Comparison of ENCODE assay signal across 11 cellular contexts in the genomic region with DNA sequence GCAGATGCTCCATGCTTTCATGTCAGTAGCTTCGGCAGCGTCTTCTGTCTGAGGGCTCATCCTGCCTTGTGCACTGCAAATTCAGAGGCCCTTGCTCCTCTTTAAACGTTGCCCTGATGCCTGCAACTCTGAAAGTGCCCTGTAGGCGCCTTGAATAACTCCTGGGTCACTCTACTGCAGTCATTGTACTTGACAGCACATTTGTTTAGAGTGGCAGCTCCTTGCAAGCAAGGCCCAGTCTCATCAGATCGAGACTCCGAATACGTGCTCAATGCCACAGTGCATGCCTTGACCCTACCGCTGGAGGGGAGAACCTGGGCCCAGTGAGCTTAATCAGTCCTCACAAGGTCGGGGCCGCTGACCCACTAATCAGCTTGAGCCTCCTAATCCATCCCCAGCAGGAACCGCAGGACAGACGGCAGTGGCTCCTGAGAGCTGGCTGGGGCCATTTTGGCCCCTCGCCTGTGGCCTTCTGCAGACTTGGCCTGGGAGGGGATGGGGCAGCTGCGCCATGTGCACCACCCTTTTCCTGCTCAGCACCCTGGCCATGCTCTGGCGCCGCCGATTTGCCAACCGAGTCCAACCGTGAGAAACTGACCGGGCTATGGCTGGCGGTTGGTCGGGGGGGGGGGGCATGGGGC. TPM values are rescaled to one million over a fixed set of nuclear protein-coding genes. Genes with fewer than 3 reads are reported as not detected.
A peak's percentile ranks its signal among the peaks of the same experiment; 100 is the strongest.
DNase-seq lines count a peak whose midpoint lies in the region; TF ChIP-seq lines count a peak whose summit lies in the region.
"Had no signal": no experiment of that assay in that cellular context is flagged by ENCODE, and none has a peak within 500 bp of the region (broad histone marks: within the 10 kb centered on the region; RNA-seq: fewer than 3 reads in every experiment).

A gene with protein sequence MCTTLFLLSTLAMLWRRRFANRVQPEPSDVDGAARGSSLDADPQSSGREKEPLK (plus strand): TSS at position 414 of the 641 bp plus-strand sequence. CDS start 98 bp downstream, at position 512.

- H2BK12ac ChIP-seq in mesenchymal stem cell (ENCODE audit: low read length in 2 of 2) = peak within 1 kb of the TSS; percentile 80 to 88

- peak within 1 kb of the TSS; percentile 73 for H2BK15ac ChIP-seq in mesenchymal stem cell (ENCODE audit: low read depth, poor library complexity, severe bottlenecking)

- H3K27me3 ChIP-seq in mesenchymal stem cell (ENCODE audit: control insufficient read depth in 1 of 2, insufficient read depth in 1 of 2, low read length in 2 of 2) = peaks cover 0 to 6% of the 10 kb centered on the region in 2 experiments
- H3K27me3 ChIP-seq: testis had no signal

- H3K4me2 ChIP-seq in mesenchymal stem cell (ENCODE audit: low read length, poor library complexity, severe bottlenecking) = peak within 1 kb of the TSS; percentile 80

- H2BK120ac ChIP-seq in mesenchymal stem cell (ENCODE audit: low read depth, low read length) = peak within 1 kb of the TSS; percentile 99

- H3K27me3 Mint-ChIP-seq in type B pancreatic cell = peaks cover 59% of the 10 kb centered on the region

- H3K27ac Mint-ChIP-seq in type B pancreatic cell = peak within 1 kb of the TSS; percentile 58

- peak within 1 kb of the TSS; percentile 95 to 97 for H3K4ac ChIP-seq in mesenchymal stem cell (ENCODE audit: low read depth in 1 of 2, low read length in 2 of 2)

- peaks cover 45% of the 10 kb centered on the region for H3K4me1 Mint-ChIP-seq in type B pancreatic cell (ENCODE audit: unreplicated experiment)

- H3K9me3 ChIP-seq in mesenchymal stem cell (ENCODE audit: control insufficient read depth, low read length) = no peaks in the 10 kb centered on the region
- H3K9me3 ChIP-seq: testis had no signal

- H3K9me3 Mint-ChIP-seq in type B pancreatic cell = no peaks in the 10 kb centered on the region

- peak within 1 kb of the TSS; percentile 65 for H3K27ac ChIP-seq in mesenchymal stem cell (ENCODE audit: low read length, poor library complexity, severe bottlenecking)
- H3K27ac ChIP-seq: 22Rv1 had no signal

- 91% methylated on average over 21 of the region's 22 CpGs for WGBS in mesenchymal stem cell

- H3K36me3 Mint-ChIP-seq in type B pancreatic cell = no peaks in the 10 kb centered on the region

- peak within 1 kb of the TSS in 1 of 2 experiments; percentile 92 for H3K14ac ChIP-seq in mesenchymal stem cell (ENCODE audit: low read length in 2 of 2)

- TF ChIP-seq CTCF in type B pancreatic cell (conservative IDR thresholded peaks at IDR 0.05) = peak; percentile 40

- H3K36me3 ChIP-seq in mesenchymal stem cell (ENCODE audit: control insufficient read depth in 1 of 2, insufficient read depth in 2 of 2, low read depth in 1 of 2, low read length in 2 of 2) = peaks cover 2 to 8% of the 10 kb centered on the region in 2 experiments

- H2BK5ac ChIP-seq in mesenchymal stem cell (ENCODE audit: low read depth, low read length, poor library complexity, severe bottlenecking) = no peak within 1 kb of the TSS

- peak within 1 kb of the TSS; percentile 28 for H2AK5ac ChIP-seq in mesenchymal stem cell (ENCODE audit: low read length, severe bottlenecking)

- peak within 1 kb of the TSS; percentile 97 for H4K91ac ChIP-seq in mesenchymal stem cell (ENCODE audit: low read length)

- peak within 1 kb of the TSS; percentile 77 for H3K9ac ChIP-seq in mesenchymal stem cell (ENCODE audit: low read length)

- peaks cover 44% of the 10 kb centered on the region for H3K4me1 ChIP-seq in mesenchymal stem cell (ENCODE audit: control insufficient read depth, insufficient read depth, low read depth, low read length)

- H3K23ac ChIP-seq in mesenchymal stem cell (ENCODE audit: low read length in 2 of 2) = peak within 1 kb of the TSS in 1 of 2 experiments; percentile 57

- H3K4me3 Mint-ChIP-seq in type B pancreatic cell = peak within 1 kb of the TSS; percentile 83

- no peak within 1 kb of the TSS for H2AFZ ChIP-seq in mesenchymal stem cell (ENCODE audit: low read depth, low read length)

- no peaks in the 10 kb centered on the region for H3K79me1 ChIP-seq in mesenchymal stem cell (replicated peaks; ENCODE audit: low read length, poor library complexity, severe bottlenecking)

- peak within 1 kb of the TSS; percentile 32 to 75 for H3K4me3 ChIP-seq in mesenchymal stem cell (ENCODE audit: insufficient read depth in 1 of 2, low read depth in 1 of 2, low read length in 2 of 2)

- DNase-seq in DMS 273 (lab: John Stamatoyannopoulos, UW; ENCODE audit: unreplicated experiment) = peak; percentile 48
- DNase-seq in DMS 273 treated with DMSO at 0.1 percent for 48 hours (lab: John Stamatoyannopoulos, UW) = no peak
- DNase-seq in cerebellar cortex (ENCODE audit: low spot score) = peak; percentile 44
- peak; percentile 34 for DNase-seq in mesenchymal stem cell
- DNase-seq in type B pancreatic cell (ENCODE audit: extremely low spot score, unreplicated experiment) = no peak
- DNase-seq in activated CD4-positive, CD25-positive, alpha-beta regulatory T cell (lab: John Stamatoyannopoulos, UW) = no peak
- no peak for DNase-seq in stimulated activated naive CD4-positive, alpha-beta T cell treated with Interleukin-2 at 50 U/mL for 16 hours (lab: John Stamatoyannopoulos, UW)
- DNase-seq in kidney glomerular epithelial cell (lab: John Stamatoyannopoulos, UW) = no peak
- DNase-seq: testis had no signal

- peak within 1 kb of the TSS; percentile 95 to 99 for H3K18ac ChIP-seq in mesenchymal stem cell (ENCODE audit: low read depth in 1 of 2, low read length in 2 of 2)

- H4K8ac ChIP-seq in mesenchymal stem cell (ENCODE audit: low read length) = peak within 1 kb of the TSS; percentile 49

RNA-seq across cellular contexts. Expression of the gene that starts here (rescaled TPM):
- 13.5 TPM for polyA plus RNA-seq in mesenchymal stem cell (2013, experiment 1 of 2)
- 14.0 TPM for polyA plus RNA-seq in mesenchymal stem cell (2013, experiment 2 of 2)
- total RNA-seq in type B pancreatic cell (ENCODE audit: low replicate concordance) = 0.33 and 3.3 TPM in 2 replicates
- total RNA-seq: T-helper 1 cell treated with Interleukin-12 subunit alpha and Interleukin-12 subunit beta and Interleukin-4 antibody, amounts not matched to agents 30 ng/mL and 1 ng/mL, for 36 hours had no signal

Comparison
In these comparisons a context has a peak if more than half of its experiments do, and no peak if none do; other contexts are left out.
1. DNase-seq: peak in DMS 273 (single experiment), cerebellar cortex (single experiment) and mesenchymal stem cell (single experiment); none in DMS 273 treated with DMSO at 0.1 percent for 48 hours (single experiment), type B pancreatic cell (single experiment), activated CD4-positive, CD25-positive, alpha-beta regulatory T cell (0 of 4), stimulated activated naive CD4-positive, alpha-beta T cell treated with Interleukin-2 at 50 U/mL for 16 hours (single experiment) and kidney glomerular epithelial cell (single experiment).